In the genomic region with DNA sequence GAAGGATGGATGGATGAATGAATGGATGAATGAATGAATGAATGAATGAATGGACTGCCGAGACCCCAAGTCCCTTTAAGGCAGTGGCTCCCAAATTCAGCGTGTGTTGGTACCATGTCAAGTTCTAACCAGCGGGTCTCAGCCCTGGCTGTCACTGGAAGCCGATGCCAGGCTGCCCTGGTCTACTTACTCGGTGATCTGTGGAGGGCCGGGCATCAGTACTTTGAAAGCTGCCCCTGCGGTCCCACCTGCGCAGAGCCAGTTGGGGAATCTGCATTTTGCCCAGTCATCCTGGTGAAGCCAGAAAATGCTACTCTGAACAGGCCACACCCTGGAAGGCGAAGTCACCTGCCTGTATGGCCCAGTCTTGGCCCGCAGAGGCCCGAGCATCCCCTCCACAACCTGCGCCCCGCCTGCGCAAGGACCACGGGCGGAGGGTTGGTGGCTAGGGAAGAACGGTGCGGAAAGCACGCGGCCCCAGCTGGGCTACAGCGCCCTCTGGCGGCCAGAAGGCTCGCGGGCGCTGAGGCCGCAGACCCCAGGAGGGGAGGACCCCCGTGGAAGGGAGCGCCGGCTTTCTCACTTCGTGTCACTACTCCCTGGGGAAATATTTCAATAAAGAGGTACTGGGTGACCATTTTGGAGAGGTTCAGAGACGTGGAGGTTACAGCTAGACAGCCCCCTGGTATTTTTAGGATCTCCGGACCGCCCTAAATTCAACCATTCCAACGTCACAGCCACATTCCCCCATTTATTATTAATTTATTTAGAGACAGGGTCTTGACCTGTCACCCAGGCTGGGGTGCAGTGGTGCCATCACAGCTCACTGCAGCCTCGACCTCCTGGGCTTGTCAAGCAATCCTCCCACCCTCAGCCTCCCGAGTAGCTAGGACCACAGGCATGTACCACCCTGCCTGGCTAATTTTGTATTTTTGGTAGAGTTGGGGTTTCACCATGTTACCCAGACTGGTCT, we compare ENCODE assay signal across 9 cellular contexts. TPM values are rescaled to one million over a fixed set of nuclear protein-coding genes. Genes with fewer than 3 reads are reported as not detected.
DNase-seq lines count a peak whose midpoint lies in the region; ATAC-seq, FAIRE-seq and TF ChIP-seq lines count a peak whose summit lies in the region.
"Had no signal": no experiment of that assay in that cellular context is flagged by ENCODE, and none has a peak within 500 bp of the region (broad histone marks: within the 10 kb centered on the region; RNA-seq: fewer than 3 reads in every experiment).

No MANE protein-coding gene starts in this region.

- H3K4me2 ChIP-seq in hepatocyte, result peak overlapping the region; percentile 53

- no peaks in the 10 kb centered on the region for H3K36me3 ChIP-seq in hepatocyte (replicated peaks; ENCODE audit: insufficient read depth, low read depth)

- H3K4me3 ChIP-seq in hepatocyte, result no peak overlapping the region
- H3K4me3 ChIP-seq: SK-N-MC had no signal

- H3K27ac Mint-ChIP-seq in activated naive CD8-positive, alpha-beta T cell treated with anti-CD3 and anti-CD28 coated beads, Interleukin-2, amount 50 U/mL, for 24 hours, result no peak overlapping the region

- WGBS in hepatocyte (ENCODE audit: low lambda C conversion rate, missing lambda C conversion rate), result 32% methylated on average over 36 of the region's 36 CpGs

- peaks cover 2% of the 10 kb centered on the region for H3K36me3 Mint-ChIP-seq in activated naive CD8-positive, alpha-beta T cell treated with anti-CD3 and anti-CD28 coated beads, Interleukin-2, amount 50 U/mL, for 24 hours (ENCODE audit: low read depth)

- no peak overlapping the region for H3K4me3 Mint-ChIP-seq in activated naive CD8-positive, alpha-beta T cell treated with anti-CD3 and anti-CD28 coated beads, Interleukin-2, amount 50 U/mL, for 24 hours

- H2AFZ ChIP-seq in hepatocyte, result no peak overlapping the region

- H3K9me3 Mint-ChIP-seq in activated naive CD8-positive, alpha-beta T cell treated with anti-CD3 and anti-CD28 coated beads, Interleukin-2, amount 50 U/mL, for 24 hours, result no peaks in the 10 kb centered on the region

- TF ChIP-seq CTCF in D721Med (IDR thresholded peaks at IDR 0.05; ENCODE audit: insufficient read depth, missing control alignments) (peak; percentile 84), hepatocyte (IDR thresholded peaks at IDR 0.05; ENCODE audit: poor library complexity) (peak; percentile 98)

- no peaks in the 10 kb centered on the region for H3K9me2 ChIP-seq in hepatocyte (replicated peaks; ENCODE audit: insufficient read depth)

- no peaks in the 10 kb centered on the region for H3K4me1 ChIP-seq in hepatocyte (ENCODE audit: insufficient read depth)

- H4K20me1 ChIP-seq in hepatocyte (ENCODE audit: insufficient read depth, poor library complexity, severe bottlenecking), result no peaks in the 10 kb centered on the region

- no peak overlapping the region for H3K27ac ChIP-seq in hepatocyte

- peak; percentile 33 for ATAC-seq in HG02852 (IDR thresholded peaks at IDR 0.05; ENCODE audit: unreplicated experiment)
- peak; percentile 86 for ATAC-seq in SK-N-SH treated with all-trans-retinoic acid at 6 μM for 48 hours
- peak; percentile 65 for ATAC-seq in activated naive CD8-positive, alpha-beta T cell treated with anti-CD3 and anti-CD28 coated beads, Interleukin-2, amount 50 U/mL, for 24 hours
- ATAC-seq in GM21423 (IDR thresholded peaks at IDR 0.05; ENCODE audit: unreplicated experiment), result no peak
- no peak for ATAC-seq in HG02973 (IDR thresholded peaks at IDR 0.05; ENCODE audit: unreplicated experiment)

- H3K27me3 ChIP-seq in hepatocyte, result no peaks in the 10 kb centered on the region

- no peaks in the 10 kb centered on the region for H3K9me3 ChIP-seq in hepatocyte (ENCODE audit: low read depth)

- FAIRE-seq in D721Med (lab: Jason Lieb, UNC), result no peak

- H3K79me2 ChIP-seq in hepatocyte, result no peaks in the 10 kb centered on the region

- DNase-seq in D721Med (ENCODE audit: insufficient read length, low spot score) (peak; percentile 63), hepatocyte (ENCODE audit: low spot score) (peak; percentile 77)
- peak; percentile 73 for DNase-seq in activated naive CD8-positive, alpha-beta T cell treated with anti-CD3 and anti-CD28 coated beads, Interleukin-2, amount 50 U/mL, for 24 hours
- DNase-seq in stimulated activated CD4-positive, alpha-beta T cell treated with anti-CD3 and anti-CD28 coated beads, Interleukin-15, amount 100 ng/mL, for 24 hours, result peak; percentile 71

- H3K27me3 Mint-ChIP-seq in activated naive CD8-positive, alpha-beta T cell treated with anti-CD3 and anti-CD28 coated beads, Interleukin-2, amount 50 U/mL, for 24 hours, result peaks cover 1% of the 10 kb centered on the region

- H3K4me1 Mint-ChIP-seq in activated naive CD8-positive, alpha-beta T cell treated with anti-CD3 and anti-CD28 coated beads, Interleukin-2, amount 50 U/mL, for 24 hours, result peaks cover 3% of the 10 kb centered on the region

TF ChIP-seq in SK-N-SH treated with all-trans-retinoic acid at 6 μM for 48 hours, 23 proteins besides CTCF, POLR2A, EP300 and RAD21:
- no peak for TF ChIP-seq TOX (CRISPR knock-in tag; IDR thresholded peaks at IDR 0.05; ENCODE audit: borderline replicate concordance)
- no peak for TF ChIP-seq ZFP3 (CRISPR knock-in tag; IDR thresholded peaks at IDR 0.05)
- TF ChIP-seq PPARA (CRISPR knock-in tag; IDR thresholded peaks at IDR 0.05; ENCODE audit: borderline replicate concordance), result no peak
- no peak for TF ChIP-seq BACH2 (CRISPR knock-in tag; IDR thresholded peaks at IDR 0.05; ENCODE audit: borderline replicate concordance)
- TF ChIP-seq SNAI2 (CRISPR knock-in tag; IDR thresholded peaks at IDR 0.05), result no peak
- TF ChIP-seq ISL1 (CRISPR knock-in tag; IDR thresholded peaks at IDR 0.05), result no peak
- TF ChIP-seq, protein P1, sequence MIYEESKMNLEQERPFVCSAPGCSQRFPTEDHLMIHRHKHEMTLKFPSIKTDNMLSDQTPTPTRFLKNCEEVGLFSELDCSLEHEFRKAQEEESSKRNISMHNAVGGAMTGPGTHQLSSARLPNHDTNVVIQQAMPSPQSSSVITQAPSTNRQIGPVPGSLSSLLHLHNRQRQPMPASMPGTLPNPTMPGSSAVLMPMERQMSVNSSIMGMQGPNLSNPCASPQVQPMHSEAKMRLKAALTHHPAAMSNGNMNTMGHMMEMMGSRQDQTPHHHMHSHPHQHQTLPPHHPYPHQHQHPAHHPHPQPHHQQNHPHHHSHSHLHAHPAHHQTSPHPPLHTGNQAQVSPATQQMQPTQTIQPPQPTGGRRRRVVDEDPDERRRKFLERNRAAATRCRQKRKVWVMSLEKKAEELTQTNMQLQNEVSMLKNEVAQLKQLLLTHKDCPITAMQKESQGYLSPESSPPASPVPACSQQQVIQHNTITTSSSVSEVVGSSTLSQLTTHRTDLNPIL (CRISPR knock-in tag; IDR thresholded peaks at IDR 0.05; ENCODE audit: low read depth), result no peak
- TF ChIP-seq ZFP30 (CRISPR knock-in tag; IDR thresholded peaks at IDR 0.05), result no peak
- TF ChIP-seq RARB (CRISPR knock-in tag; IDR thresholded peaks at IDR 0.05), result no peak
- no peak for TF ChIP-seq GLIS3 (CRISPR knock-in tag; IDR thresholded peaks at IDR 0.05)
- TF ChIP-seq, protein P2, sequence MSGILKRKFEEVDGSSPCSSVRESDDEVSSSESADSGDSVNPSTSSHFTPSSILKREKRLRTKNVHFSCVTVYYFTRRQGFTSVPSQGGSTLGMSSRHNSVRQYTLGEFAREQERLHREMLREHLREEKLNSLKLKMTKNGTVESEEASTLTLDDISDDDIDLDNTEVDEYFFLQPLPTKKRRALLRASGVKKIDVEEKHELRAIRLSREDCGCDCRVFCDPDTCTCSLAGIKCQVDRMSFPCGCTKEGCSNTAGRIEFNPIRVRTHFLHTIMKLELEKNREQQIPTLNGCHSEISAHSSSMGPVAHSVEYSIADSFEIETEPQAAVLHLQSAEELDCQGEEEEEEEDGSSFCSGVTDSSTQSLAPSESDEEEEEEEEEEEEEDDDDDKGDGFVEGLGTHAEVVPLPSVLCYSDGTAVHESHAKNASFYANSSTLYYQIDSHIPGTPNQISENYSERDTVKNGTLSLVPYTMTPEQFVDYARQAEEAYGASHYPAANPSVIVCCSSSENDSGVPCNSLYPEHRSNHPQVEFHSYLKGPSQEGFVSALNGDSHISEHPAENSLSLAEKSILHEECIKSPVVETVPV (CRISPR knock-in tag; IDR thresholded peaks at IDR 0.05), result no peak
- TF ChIP-seq OSR1 (CRISPR knock-in tag; IDR thresholded peaks at IDR 0.05), result no peak
- TF ChIP-seq, protein P3, sequence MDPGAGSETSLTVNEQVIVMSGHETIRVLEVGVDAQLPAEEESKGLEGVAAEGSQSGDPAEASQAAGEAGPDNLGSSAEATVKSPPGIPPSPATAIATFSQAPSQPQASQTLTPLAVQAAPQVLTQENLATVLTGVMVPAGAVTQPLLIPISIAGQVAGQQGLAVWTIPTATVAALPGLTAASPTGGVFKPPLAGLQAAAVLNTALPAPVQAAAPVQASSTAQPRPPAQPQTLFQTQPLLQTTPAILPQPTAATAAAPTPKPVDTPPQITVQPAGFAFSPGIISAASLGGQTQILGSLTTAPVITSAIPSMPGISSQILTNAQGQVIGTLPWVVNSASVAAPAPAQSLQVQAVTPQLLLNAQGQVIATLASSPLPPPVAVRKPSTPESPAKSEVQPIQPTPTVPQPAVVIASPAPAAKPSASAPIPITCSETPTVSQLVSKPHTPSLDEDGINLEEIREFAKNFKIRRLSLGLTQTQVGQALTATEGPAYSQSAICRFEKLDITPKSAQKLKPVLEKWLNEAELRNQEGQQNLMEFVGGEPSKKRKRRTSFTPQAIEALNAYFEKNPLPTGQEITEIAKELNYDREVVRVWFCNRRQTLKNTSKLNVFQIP (CRISPR knock-in tag; IDR thresholded peaks at IDR 0.05; ENCODE audit: borderline replicate concordance, low read depth), result no peak
- TF ChIP-seq ZC3H10 (CRISPR knock-in tag; IDR thresholded peaks at IDR 0.05), result no peak
- TF ChIP-seq CSDC2 (CRISPR knock-in tag; IDR thresholded peaks at IDR 0.05), result no peak

RNA-seq across cellular contexts. Expression of a gene that starts 34.9 kb away (rescaled TPM):
- total RNA-seq in hepatocyte, result 12.3 and 12.8 TPM in 2 replicates
- 18.6 and 23.6 TPM in 2 replicates for polyA plus RNA-seq in hepatocyte

RNA-seq across cellular contexts. Expression of a gene that starts 59.9 kb away (rescaled TPM):
- total RNA-seq in hepatocyte, result 222 and 265 TPM in 2 replicates
- 136 and 149 TPM in 2 replicates for polyA plus RNA-seq in hepatocyte

Comparison
In these comparisons a context has a peak if more than half of its experiments do, and no peak if none do; other contexts are left out.
1. ATAC-seq: peak in HG02852 (single experiment), SK-N-SH treated with all-trans-retinoic acid at 6 μM for 48 hours (single experiment) and activated naive CD8-positive, alpha-beta T cell treated with anti-CD3 and anti-CD28 coated beads, Interleukin-2, amount 50 U/mL, for 24 hours (single experiment); none in GM21423 (single experiment) and HG02973 (single experiment).
2. Peak in every context shown above with its lines, with median percentiles within 50 percentile points of each other: DNase-seq.